Comparison of ENCODE assay signal across 13 cellular contexts in genomic region chr17:50380369-50381259, GRCh38. TPM values are rescaled to one million over a fixed set of nuclear protein-coding genes. Genes with fewer than 3 reads are reported as not detected.
A peak's percentile ranks its signal among the peaks of the same experiment; 100 is the strongest.
DNase-seq lines count a peak whose midpoint lies in the region; ATAC-seq, FAIRE-seq and TF ChIP-seq lines count a peak whose summit lies in the region.
"Had no signal": no experiment of that assay in that cellular context is flagged by ENCODE, and none has a peak within 500 bp of the region (broad histone marks: within the 10 kb centered on the region; RNA-seq: fewer than 3 reads in every experiment).

No MANE protein-coding gene starts in this region.

- H3K36me3 ChIP-seq in HCT116 (ENCODE audit: control insufficient read depth in 1 of 2, insufficient read depth in 2 of 2, low read length in 2 of 2) (peaks cover 44 to 68% of the 10 kb centered on the region in 2 experiments), HepG2 (replicated peaks in 1 of 2; ENCODE audit: control insufficient read depth in 1 of 2, insufficient read depth in 2 of 2, low read length in 2 of 2) (peaks cover 40 to 72% of the 10 kb centered on the region in 2 experiments)

- no peaks in the 10 kb centered on the region for H3K27me3 Mint-ChIP-seq in activated CD4-positive, alpha-beta memory T cell treated with anti-CD3 and anti-CD28 coated beads, Interleukin-2, amount 10 ng/mL, durations not matched to agents 7 days and 5 days
- H3K27me3 Mint-ChIP-seq: activated CD4-positive, alpha-beta T cell treated with anti-CD3 and anti-CD28 coated beads, Interleukin-2, amount 10 ng/mL, durations not matched to agents 24 days and 14 days had no signal

- no peaks in the 10 kb centered on the region for H3K4me1 ChIP-seq in HCT116 (ENCODE audit: control insufficient read depth in 1 of 2, insufficient read depth in 2 of 2, low read length in 2 of 2)
- H3K4me1 ChIP-seq in HepG2 (ENCODE audit: insufficient read depth, low read length), result no peaks in the 10 kb centered on the region

- H3K4me2 ChIP-seq in HCT116 (ENCODE audit: low read length) (no peak overlapping the region), HepG2 (ENCODE audit: low read depth, low read length) (no peak overlapping the region)

- DNase-seq in D341Med (ENCODE audit: low spot score) (peak; percentile 52), HCT116 (ENCODE audit: low read depth, low spot score) (no peak), HepG2 (ENCODE audit: low spot score) (no peak), SHP77 (lab: John Stamatoyannopoulos, UW) (no peak), NCI-H2107 (lab: John Stamatoyannopoulos, UW) (no peak)
- no peak for DNase-seq in activated CD4-positive, alpha-beta memory T cell treated with anti-CD3 and anti-CD28 coated beads, Interleukin-2, amount 10 ng/mL, durations not matched to agents 7 days and 5 days
- DNase-seq: activated CD4-positive, alpha-beta T cell treated with anti-CD3 and anti-CD28 coated beads, Interleukin-2, amount 10 ng/mL, durations not matched to agents 24 days and 14 days; activated effector memory CD4-positive, alpha-beta T cell treated with anti-CD3 and anti-CD28 coated beads, Interleukin-2, amount 50 U/mL, for 16 hours; MG63; NCI-H510A treated with DMSO at 0.1 percent for 48 hours; stimulated activated naive CD4-positive, alpha-beta T cell treated with Interleukin-2 at 50 U/mL for 16 hours had no signal

- H3K4me3 Mint-ChIP-seq in activated CD4-positive, alpha-beta memory T cell treated with anti-CD3 and anti-CD28 coated beads, Interleukin-2, amount 10 ng/mL, durations not matched to agents 7 days and 5 days, result no peak overlapping the region
- H3K4me3 Mint-ChIP-seq: activated CD4-positive, alpha-beta T cell treated with anti-CD3 and anti-CD28 coated beads, Interleukin-2, amount 10 ng/mL, durations not matched to agents 24 days and 14 days had no signal

- H3K4me3 ChIP-seq in HCT116 (replicated peaks in 1 of 2; ENCODE audit: low read depth in 1 of 2, low read length in 2 of 2) (no peak overlapping the region), HepG2 (replicated peaks in 1 of 3; ENCODE audit: insufficient read depth in 1 of 3, low read depth in 2 of 3, low read length in 3 of 3) (no peak overlapping the region)
- H3K4me3 ChIP-seq: MG63 had no signal

- peak; percentile 65 for ATAC-seq in HCT116
- peak; percentile 18 for ATAC-seq in HepG2
- ATAC-seq in HG03097 (IDR thresholded peaks at IDR 0.05; ENCODE audit: low FRiP score, unreplicated experiment), result no peak

- H3K9ac ChIP-seq in HCT116 (ENCODE audit: low read length) (no peak overlapping the region), HepG2 (ENCODE audit: insufficient read depth, low read depth, low read length) (no peak overlapping the region)

- H3K27ac ChIP-seq in HCT116 (ENCODE audit: low read depth, low read length) (no peak overlapping the region), VCaP (no peak overlapping the region; the same call in 1 of the 2 replicates), HepG2 (ENCODE audit: extremely low read length, insufficient read depth, low read length) (no peak overlapping the region)

- TF ChIP-seq EP300 in HepG2 (IDR thresholded peaks at IDR 0.05; ENCODE audit: low read depth in 2 of 2, low read length in 2 of 2) (no peak), HepG2 (CRISPR knock-in tag; IDR thresholded peaks at IDR 0.05; ENCODE audit: borderline replicate concordance) (no peak)

- H3K27me3 ChIP-seq in HCT116 (ENCODE audit: insufficient read depth, low read length), result no peaks in the 10 kb centered on the region
- H3K27me3 ChIP-seq in HepG2 (ENCODE audit: control insufficient read depth in 1 of 2, insufficient read depth in 2 of 2, low read length in 2 of 2), result no peaks in the 10 kb centered on the region
- H3K27me3 ChIP-seq: MG63 had no signal

- WGBS in HepG2 (ENCODE audit: low lambda C conversion rate), result 98% methylated on average over 11 of the region's 13 CpGs

- in situ Hi-C loops in HepG2 (cut with HindIII; ENCODE audit: extremely low pct_ligation_motif_present, low pct_unique_long_range_greater_than_20kb), result no loop called here

- no peaks in the 10 kb centered on the region for H3K9me3 Mint-ChIP-seq in activated CD4-positive, alpha-beta memory T cell treated with anti-CD3 and anti-CD28 coated beads, Interleukin-2, amount 10 ng/mL, durations not matched to agents 7 days and 5 days
- H3K9me3 Mint-ChIP-seq: activated CD4-positive, alpha-beta T cell treated with anti-CD3 and anti-CD28 coated beads, Interleukin-2, amount 10 ng/mL, durations not matched to agents 24 days and 14 days had no signal

- H3K27ac Mint-ChIP-seq in activated CD4-positive, alpha-beta memory T cell treated with anti-CD3 and anti-CD28 coated beads, Interleukin-2, amount 10 ng/mL, durations not matched to agents 7 days and 5 days, result no peak overlapping the region
- H3K27ac Mint-ChIP-seq: activated CD4-positive, alpha-beta T cell treated with anti-CD3 and anti-CD28 coated beads, Interleukin-2, amount 10 ng/mL, durations not matched to agents 24 days and 14 days had no signal

- intact Hi-C loops in HCT116 (cut with micrococcal nuclease), result no loop called here
- intact Hi-C loops in HepG2 (cut with micrococcal nuclease; ENCODE audit: unreplicated experiment), result no loop called here

- H4K20me1 ChIP-seq in HCT116 (ENCODE audit: insufficient read depth) (no peaks in the 10 kb centered on the region), HepG2 (ENCODE audit: insufficient read depth, low read length) (0 out of 2 replicates have a peak, but pooled peaks cover 3% of the 10 kb centered on the region)

- H3K79me2 ChIP-seq in HCT116 (ENCODE audit: insufficient read depth, low read length) (peaks cover 15% of the 10 kb centered on the region), HepG2 (ENCODE audit: insufficient read depth, low read length) (no peaks in the 10 kb centered on the region)

- peaks cover 3% of the 10 kb centered on the region for H3K4me1 Mint-ChIP-seq in activated CD4-positive, alpha-beta memory T cell treated with anti-CD3 and anti-CD28 coated beads, Interleukin-2, amount 10 ng/mL, durations not matched to agents 7 days and 5 days

- BruUV-seq in HCT116 (replicated peaks; lab: Mats Ljungman, UMichigan), result no TSS peak
- no TSS peak for BruUV-seq in HepG2 (replicated peaks; lab: Mats Ljungman, UMichigan)

- H3K9me3 ChIP-seq in HCT116 (ENCODE audit: control insufficient read depth in 1 of 2, insufficient read depth in 1 of 2, low read depth in 1 of 2, low read length in 2 of 2), result no peaks in the 10 kb centered on the region
- no peaks in the 10 kb centered on the region for H3K9me3 ChIP-seq in HepG2 (ENCODE audit: low read length)
- H3K9me3 ChIP-seq: MG63 had no signal

- no peaks in the 10 kb centered on the region for H3K9me2 ChIP-seq in HCT116 (ENCODE audit: insufficient read depth)

- POLR2A ChIA-PET in HCT116 (lab: Charles Lee), result interaction anchor here (1.1 to 1.7 kb wide), 3 partner anchors 10 to 18 kb away, joined by 4 to 6 read pairs (median 4); partner anchors contain the start of gene LRRC59
- POLR2A ChIA-PET in HepG2 (lab: Yijun Ruan, JAX), result interaction anchor here (0.7 to 2.5 kb wide), 7 partner anchors 9 to 17 kb away, joined by 3 to 14 read pairs (median 4); partner anchors contain the start of gene LRRC59
- POLR2A ChIA-PET in activated CD4-positive, alpha-beta memory T cell treated with anti-CD3 and anti-CD28 coated beads, Interleukin-2, amount 10 ng/mL, durations not matched to agents 7 days and 5 days (lab: Charles Lee), result interaction anchor here (0.8 to 8.0 kb wide), 10 partner anchors 8 to 40 kb away, joined by 3 to 44 read pairs (median 4); partner anchors contain the start of genes EME1, LRRC59 and MRPL27

- RAD21 ChIA-PET in HCT116 (lab: Charles Lee; ENCODE audit: low non-redundant PET in 1 of 2, low total read pairs in 2 of 2, uncharacterized antibody in 2 of 2, unreplicated experiment in 2 of 2), result no interaction called here

- CTCF ChIA-PET in HCT116 (lab: Charles Lee), result interaction anchor here (0.8 to 2.0 kb wide), 3 partner anchors 16 to 18 kb away, joined by 5 to 11 read pairs (median 6); partner anchors contain the start of gene LRRC59
- CTCF ChIA-PET in HepG2 (lab: Yijun Ruan, JAX; ENCODE audit: low intra/inter-chr PET ratio, low total read pairs), result no interaction called here
- CTCF ChIA-PET in activated CD4-positive, alpha-beta memory T cell treated with anti-CD3 and anti-CD28 coated beads, Interleukin-2, amount 10 ng/mL, durations not matched to agents 7 days and 5 days (lab: Charles Lee), result interaction anchor here (3.4 to 3.9 kb wide), 2 partner anchors 16 to 19 kb away, joined by 10 to 16 read pairs; partner anchors contain the start of gene LRRC59

- peaks cover 78% of the 10 kb centered on the region for H3K36me3 Mint-ChIP-seq in activated CD4-positive, alpha-beta memory T cell treated with anti-CD3 and anti-CD28 coated beads, Interleukin-2, amount 10 ng/mL, durations not matched to agents 7 days and 5 days (ENCODE audit: low read depth)

- peak; percentile 59 for FAIRE-seq in HepG2 (lab: Jason Lieb, UNC)

- TF ChIP-seq POLR2A in HCT116 (IDR thresholded peaks at IDR 0.05; ENCODE audit: borderline replicate concordance, extremely low read depth, insufficient read depth, insufficient read length) (no peak), HepG2 (IDR thresholded peaks at IDR 0.05; ENCODE audit: insufficient read depth in 1 of 2, low read depth in 2 of 2, low read length in 2 of 2) (peak in 1 of 2 experiments; percentile 60; a peak in 3 of 4 replicates)

- TF ChIP-seq CTCF in HCT116 (IDR thresholded peaks at IDR 0.05 in 2 of 3, conservative IDR thresholded peaks at IDR 0.05 in 1 of 3; ENCODE audit: borderline replicate concordance in 1 of 3, insufficient read depth in 1 of 3, low read depth in 2 of 3, low read length in 2 of 3) (peak in 2 of 3 experiments; percentile 27 to 53; a peak in 3 of 6 replicates), VCaP (conservative IDR thresholded peaks at IDR 0.05) (0 out of 2 replicates have a peak, but pooled peaks have one; percentile 13), HepG2 (CRISPR knock-in tag; IDR thresholded peaks at IDR 0.05) (peak; percentile 27; the same call in 1 of the 2 replicates)

- H2AFZ ChIP-seq in HCT116 (ENCODE audit: low read depth, low read length, poor library complexity, severe bottlenecking) (no peak overlapping the region), HepG2 (ENCODE audit: low read length) (no peak overlapping the region)

- TF ChIP-seq RAD21 in HCT116 (IDR thresholded peaks at IDR 0.05; ENCODE audit: low read depth) (no peak), HepG2 (CRISPR knock-in tag; IDR thresholded peaks at IDR 0.05) (no peak; the same call in 1 of the 2 replicates)

RNA-seq across cellular contexts. Expression of gene EME1, which starts 7.6 kb away (rescaled TPM):
- total RNA-seq in HCT116 (2021; ENCODE audit: unreplicated experiment) (31.8 TPM), HepG2 (2016; rRNA removed; fragmentation: Illumina TruSeq; extraction: Trizol) (17.3 and 24.6 TPM in 2 replicates)
- polyA plus RNA-seq in HCT116 (2012), result 21.1 and 26.1 TPM in 2 replicates
- 6.4 and 7.4 TPM in 2 replicates for total RNA-seq in HepG2 (2016; cell fraction: cytosol; rRNA removed; fragmentation: Illumina TruSeq; extraction: Trizol; ENCODE audit: low read depth)
- 17.1 and 25.6 TPM in 2 replicates for total RNA-seq in HepG2 (2016; cell fraction: insoluble cytoplasmic fraction; rRNA removed; fragmentation: Illumina TruSeq; extraction: Trizol)
- 7.7 and 8.9 TPM in 2 replicates for total RNA-seq in HepG2 (2016; cell fraction: membrane; rRNA removed; fragmentation: Illumina TruSeq; extraction: Trizol)
- total RNA-seq in HepG2 (2016; cell fraction: nucleus; rRNA removed; fragmentation: Illumina TruSeq; extraction: Trizol), result 28.4 and 31.8 TPM in 2 replicates
- polyA plus RNA-seq in HepG2 (2011; rRNA removed), result 13.4 and 20.7 TPM in 2 replicates
- polyA plus RNA-seq in HepG2 (2011; cell fraction: cytosol; rRNA removed), result 4.7 and 7.1 TPM in 2 replicates
- 58.4 and 108 TPM in 2 replicates for polyA plus RNA-seq in HepG2 (2011; cell fraction: nucleus; rRNA removed)
- polyA plus RNA-seq in HepG2 (2012), result 6.6 and 17.5 TPM in 2 replicates
- polyA plus RNA-seq in HepG2 (2016; cell fraction: cytosol; fragmentation: Illumina TruSeq; extraction: Trizol; ENCODE audit: low read depth), result 1.3 and 1.6 TPM in 2 replicates
- polyA plus RNA-seq in HepG2 (2016; cell fraction: insoluble cytoplasmic fraction; fragmentation: Illumina TruSeq; extraction: Trizol; ENCODE audit: low read depth), result 13.3 and 16.0 TPM in 2 replicates
- 2.3 and 3.2 TPM in 2 replicates for polyA plus RNA-seq in HepG2 (2016; cell fraction: membrane; fragmentation: Illumina TruSeq; extraction: Trizol; ENCODE audit: low read depth)
- polyA plus RNA-seq in HepG2 (2016; cell fraction: nucleus; fragmentation: Illumina TruSeq; extraction: Trizol; ENCODE audit: insufficient read depth, low read depth), result 65.8 and 68.9 TPM in 2 replicates
- polyA minus RNA-seq in HepG2 (2011; rRNA and poly(A)+ RNA removed; ENCODE audit: low replicate concordance), result 6.9 and 17.6 TPM in 2 replicates
- polyA minus RNA-seq in HepG2 (2011; cell fraction: cytosol; rRNA and poly(A)+ RNA removed), result 5.3 and 5.4 TPM in 2 replicates
- 14.9 and 18.7 TPM in 2 replicates for polyA minus RNA-seq in HepG2 (2011; cell fraction: nucleus; rRNA and poly(A)+ RNA removed)
- 10 to 100 TPM; 25.1 to 26.1 TPM for total RNA-seq in activated CD4-positive, alpha-beta memory T cell treated with anti-CD3 and anti-CD28 coated beads, Interleukin-2, amount 10 ng/mL, durations not matched to agents 7 days and 5 days

RNA-seq across cellular contexts. Expression of gene MRPL27, which starts 7.6 kb away (rescaled TPM):
- total RNA-seq in HCT116 (2021; ENCODE audit: unreplicated experiment) (106 TPM), HepG2 (2016; rRNA removed; fragmentation: Illumina TruSeq; extraction: Trizol) (217 and 294 TPM in 2 replicates)
- 140 and 142 TPM in 2 replicates for polyA plus RNA-seq in HCT116 (2012)
- total RNA-seq in HepG2 (2016; cell fraction: cytosol; rRNA removed; fragmentation: Illumina TruSeq; extraction: Trizol; ENCODE audit: low read depth), result 159 and 163 TPM in 2 replicates
- 225 and 322 TPM in 2 replicates for total RNA-seq in HepG2 (2016; cell fraction: insoluble cytoplasmic fraction; rRNA removed; fragmentation: Illumina TruSeq; extraction: Trizol)
- 113 and 118 TPM in 2 replicates for total RNA-seq in HepG2 (2016; cell fraction: membrane; rRNA removed; fragmentation: Illumina TruSeq; extraction: Trizol)
- 94.1 and 102 TPM in 2 replicates for total RNA-seq in HepG2 (2016; cell fraction: nucleus; rRNA removed; fragmentation: Illumina TruSeq; extraction: Trizol)
- polyA plus RNA-seq in HepG2 (2011; rRNA removed), result 131 and 137 TPM in 2 replicates
- polyA plus RNA-seq in HepG2 (2011; cell fraction: cytosol; rRNA removed), result 178 and 188 TPM in 2 replicates
- 65.8 and 77.3 TPM in 2 replicates for polyA plus RNA-seq in HepG2 (2011; cell fraction: nucleus; rRNA removed)
- polyA plus RNA-seq in HepG2 (2012), result 92.3 and 97.7 TPM in 2 replicates
- 113 and 115 TPM in 2 replicates for polyA plus RNA-seq in HepG2 (2016; cell fraction: cytosol; fragmentation: Illumina TruSeq; extraction: Trizol; ENCODE audit: low read depth)
- 260 and 314 TPM in 2 replicates for polyA plus RNA-seq in HepG2 (2016; cell fraction: insoluble cytoplasmic fraction; fragmentation: Illumina TruSeq; extraction: Trizol; ENCODE audit: low read depth)
- polyA plus RNA-seq in HepG2 (2016; cell fraction: membrane; fragmentation: Illumina TruSeq; extraction: Trizol; ENCODE audit: low read depth), result 75.9 and 83.5 TPM in 2 replicates
- 124 and 142 TPM in 2 replicates for polyA plus RNA-seq in HepG2 (2016; cell fraction: nucleus; fragmentation: Illumina TruSeq; extraction: Trizol; ENCODE audit: insufficient read depth, low read depth)
- 68.9 and 78.1 TPM in 2 replicates for polyA minus RNA-seq in HepG2 (2011; rRNA and poly(A)+ RNA removed; ENCODE audit: low replicate concordance)
- 21.0 and 23.5 TPM in 2 replicates for polyA minus RNA-seq in HepG2 (2011; cell fraction: cytosol; rRNA and poly(A)+ RNA removed)
- polyA minus RNA-seq in HepG2 (2011; cell fraction: nucleus; rRNA and poly(A)+ RNA removed), result 83.2 and 89.1 TPM in 2 replicates
- 10 to 100 TPM; 56.5 to 57.5 TPM for total RNA-seq in activated CD4-positive, alpha-beta memory T cell treated with anti-CD3 and anti-CD28 coated beads, Interleukin-2, amount 10 ng/mL, durations not matched to agents 7 days and 5 days

RNA-seq across cellular contexts. Expression of gene LRRC59, which starts 16.7 kb away (rescaled TPM):
- total RNA-seq in HCT116 (2021; ENCODE audit: unreplicated experiment), result 221 TPM
- 180 and 200 TPM in 2 replicates for polyA plus RNA-seq in HCT116 (2012)
- 222 and 239 TPM in 2 replicates for total RNA-seq in HepG2 (2016; rRNA removed; fragmentation: Illumina TruSeq; extraction: Trizol)
- 75.0 and 83.4 TPM in 2 replicates for total RNA-seq in HepG2 (2016; cell fraction: cytosol; rRNA removed; fragmentation: Illumina TruSeq; extraction: Trizol; ENCODE audit: low read depth)
- 213 and 234 TPM in 2 replicates for total RNA-seq in HepG2 (2016; cell fraction: insoluble cytoplasmic fraction; rRNA removed; fragmentation: Illumina TruSeq; extraction: Trizol)
- 172 and 182 TPM in 2 replicates for total RNA-seq in HepG2 (2016; cell fraction: membrane; rRNA removed; fragmentation: Illumina TruSeq; extraction: Trizol)
- total RNA-seq in HepG2 (2016; cell fraction: nucleus; rRNA removed; fragmentation: Illumina TruSeq; extraction: Trizol), result 115 and 124 TPM in 2 replicates
- polyA plus RNA-seq in HepG2 (2011; rRNA removed), result 87.3 and 93.2 TPM in 2 replicates
- polyA plus RNA-seq in HepG2 (2011; cell fraction: cytosol; rRNA removed), result 57.2 and 66.4 TPM in 2 replicates
- polyA plus RNA-seq in HepG2 (2011; cell fraction: nucleus; rRNA removed), result 50.6 and 58.7 TPM in 2 replicates
- polyA plus RNA-seq in HepG2 (2012), result 90.0 and 114 TPM in 2 replicates
- 59.8 and 73.7 TPM in 2 replicates for polyA plus RNA-seq in HepG2 (2016; cell fraction: cytosol; fragmentation: Illumina TruSeq; extraction: Trizol; ENCODE audit: low read depth)
- polyA plus RNA-seq in HepG2 (2016; cell fraction: insoluble cytoplasmic fraction; fragmentation: Illumina TruSeq; extraction: Trizol; ENCODE audit: low read depth), result 202 and 242 TPM in 2 replicates
- 104 and 113 TPM in 2 replicates for polyA plus RNA-seq in HepG2 (2016; cell fraction: membrane; fragmentation: Illumina TruSeq; extraction: Trizol; ENCODE audit: low read depth)
- 152 and 155 TPM in 2 replicates for polyA plus RNA-seq in HepG2 (2016; cell fraction: nucleus; fragmentation: Illumina TruSeq; extraction: Trizol; ENCODE audit: insufficient read depth, low read depth)
- 159 and 165 TPM in 2 replicates for polyA minus RNA-seq in HepG2 (2011; rRNA and poly(A)+ RNA removed; ENCODE audit: low replicate concordance)
- 74.4 and 77.8 TPM in 2 replicates for polyA minus RNA-seq in HepG2 (2011; cell fraction: cytosol; rRNA and poly(A)+ RNA removed)
- polyA minus RNA-seq in HepG2 (2011; cell fraction: nucleus; rRNA and poly(A)+ RNA removed), result 73.0 and 88.5 TPM in 2 replicates
- 10 to 100 TPM; 67.1 to 68.9 TPM for total RNA-seq in activated CD4-positive, alpha-beta memory T cell treated with anti-CD3 and anti-CD28 coated beads, Interleukin-2, amount 10 ng/mL, durations not matched to agents 7 days and 5 days

RNA-seq across cellular contexts. Expression of gene XYLT2, which starts 34.7 kb away (rescaled TPM):
- total RNA-seq in HCT116 (2021; ENCODE audit: unreplicated experiment) (37.5 TPM), HepG2 (2016; rRNA removed; fragmentation: Illumina TruSeq; extraction: Trizol) (7.5 and 22.1 TPM in 2 replicates)
- polyA plus RNA-seq in HCT116 (2012), result 30.3 and 34.3 TPM in 2 replicates
- 10.5 and 11.7 TPM in 2 replicates for total RNA-seq in HepG2 (2016; cell fraction: cytosol; rRNA removed; fragmentation: Illumina TruSeq; extraction: Trizol; ENCODE audit: low read depth)
- total RNA-seq in HepG2 (2016; cell fraction: insoluble cytoplasmic fraction; rRNA removed; fragmentation: Illumina TruSeq; extraction: Trizol), result 6.2 and 23.3 TPM in 2 replicates
- 9.8 and 10.1 TPM in 2 replicates for total RNA-seq in HepG2 (2016; cell fraction: membrane; rRNA removed; fragmentation: Illumina TruSeq; extraction: Trizol)
- total RNA-seq in HepG2 (2016; cell fraction: nucleus; rRNA removed; fragmentation: Illumina TruSeq; extraction: Trizol), result 20.2 and 23.1 TPM in 2 replicates
- 17.0 and 22.7 TPM in 2 replicates for polyA plus RNA-seq in HepG2 (2011; rRNA removed)
- polyA plus RNA-seq in HepG2 (2011; cell fraction: cytosol; rRNA removed), result 9.6 and 15.4 TPM in 2 replicates
- polyA plus RNA-seq in HepG2 (2011; cell fraction: nucleus; rRNA removed), result 39.0 and 41.1 TPM in 2 replicates
- 13.3 and 17.4 TPM in 2 replicates for polyA plus RNA-seq in HepG2 (2012)
- polyA plus RNA-seq in HepG2 (2016; cell fraction: cytosol; fragmentation: Illumina TruSeq; extraction: Trizol; ENCODE audit: low read depth), result 1.4 and 1.5 TPM in 2 replicates
- 4.9 and 6.1 TPM in 2 replicates for polyA plus RNA-seq in HepG2 (2016; cell fraction: insoluble cytoplasmic fraction; fragmentation: Illumina TruSeq; extraction: Trizol; ENCODE audit: low read depth)
- polyA plus RNA-seq in HepG2 (2016; cell fraction: membrane; fragmentation: Illumina TruSeq; extraction: Trizol; ENCODE audit: low read depth), result 2.1 and 2.5 TPM in 2 replicates
- polyA plus RNA-seq in HepG2 (2016; cell fraction: nucleus; fragmentation: Illumina TruSeq; extraction: Trizol; ENCODE audit: insufficient read depth, low read depth), result 37.4 and 38.2 TPM in 2 replicates
- polyA minus RNA-seq in HepG2 (2011; rRNA and poly(A)+ RNA removed; ENCODE audit: low replicate concordance), result 34.0 and 72.4 TPM in 2 replicates
- polyA minus RNA-seq in HepG2 (2011; cell fraction: cytosol; rRNA and poly(A)+ RNA removed), result 22.9 and 27.6 TPM in 2 replicates
- polyA minus RNA-seq in HepG2 (2011; cell fraction: nucleus; rRNA and poly(A)+ RNA removed), result 14.0 and 16.7 TPM in 2 replicates
- 10 to 100 TPM; 26.7 to 29.7 TPM for total RNA-seq in activated CD4-positive, alpha-beta memory T cell treated with anti-CD3 and anti-CD28 coated beads, Interleukin-2, amount 10 ng/mL, durations not matched to agents 7 days and 5 days

RNA-seq across cellular contexts. Expression of gene ACSF2, which starts 45.4 kb away (rescaled TPM):
- total RNA-seq in HCT116 (2021; ENCODE audit: unreplicated experiment), result 52.4 TPM
- 34.4 and 40.5 TPM in 2 replicates for polyA plus RNA-seq in HCT116 (2012)
- 32.0 and 87.3 TPM in 2 replicates for total RNA-seq in HepG2 (2016; rRNA removed; fragmentation: Illumina TruSeq; extraction: Trizol)
- total RNA-seq in HepG2 (2016; cell fraction: cytosol; rRNA removed; fragmentation: Illumina TruSeq; extraction: Trizol; ENCODE audit: low read depth), result 20.7 and 23.9 TPM in 2 replicates
- 26.9 and 94.3 TPM in 2 replicates for total RNA-seq in HepG2 (2016; cell fraction: insoluble cytoplasmic fraction; rRNA removed; fragmentation: Illumina TruSeq; extraction: Trizol)
- 19.8 and 21.0 TPM in 2 replicates for total RNA-seq in HepG2 (2016; cell fraction: membrane; rRNA removed; fragmentation: Illumina TruSeq; extraction: Trizol)
- 90.8 and 95.0 TPM in 2 replicates for total RNA-seq in HepG2 (2016; cell fraction: nucleus; rRNA removed; fragmentation: Illumina TruSeq; extraction: Trizol)
- polyA plus RNA-seq in HepG2 (2011; rRNA removed), result 109 and 117 TPM in 2 replicates
- 68.6 and 80.4 TPM in 2 replicates for polyA plus RNA-seq in HepG2 (2011; cell fraction: cytosol; rRNA removed)
- polyA plus RNA-seq in HepG2 (2011; cell fraction: nucleus; rRNA removed), result 334 and 438 TPM in 2 replicates
- polyA plus RNA-seq in HepG2 (2012), result 79.7 and 97.7 TPM in 2 replicates
- polyA plus RNA-seq in HepG2 (2016; cell fraction: cytosol; fragmentation: Illumina TruSeq; extraction: Trizol; ENCODE audit: low read depth), result 8.6 and 9.0 TPM in 2 replicates
- 26.3 and 30.3 TPM in 2 replicates for polyA plus RNA-seq in HepG2 (2016; cell fraction: insoluble cytoplasmic fraction; fragmentation: Illumina TruSeq; extraction: Trizol; ENCODE audit: low read depth)
- 13.4 and 14.3 TPM in 2 replicates for polyA plus RNA-seq in HepG2 (2016; cell fraction: membrane; fragmentation: Illumina TruSeq; extraction: Trizol; ENCODE audit: low read depth)
- 198 and 222 TPM in 2 replicates for polyA plus RNA-seq in HepG2 (2016; cell fraction: nucleus; fragmentation: Illumina TruSeq; extraction: Trizol; ENCODE audit: insufficient read depth, low read depth)
- polyA minus RNA-seq in HepG2 (2011; rRNA and poly(A)+ RNA removed; ENCODE audit: low replicate concordance), result 87.1 and 260 TPM in 2 replicates
- 32.1 and 36.7 TPM in 2 replicates for polyA minus RNA-seq in HepG2 (2011; cell fraction: cytosol; rRNA and poly(A)+ RNA removed)
- 111 and 114 TPM in 2 replicates for polyA minus RNA-seq in HepG2 (2011; cell fraction: nucleus; rRNA and poly(A)+ RNA removed)
- 10 to 100 TPM; 28.7 to 30.7 TPM for total RNA-seq in activated CD4-positive, alpha-beta memory T cell treated with anti-CD3 and anti-CD28 coated beads, Interleukin-2, amount 10 ng/mL, durations not matched to agents 7 days and 5 days
